Comparison of ENCODE assay signal across 8 cellular contexts in genomic region chr16:28218109-28218508, GRCh38.
DNase-seq lines count a peak whose midpoint lies in the region; ATAC-seq and TF ChIP-seq lines count a peak whose summit lies in the region.

No MANE protein-coding gene starts in this region.

- DNase-seq in AG09319 (ENCODE audit: extremely low read depth, low read depth) (no peak), RKO (ENCODE audit: low spot score) (peak; percentile 61), kidney glomerular epithelial cell (lab: John Stamatoyannopoulos, UW) (peak; percentile 23), GOT3 (lab: John Stamatoyannopoulos, UW) (no peak)
- DNase-seq in activated naive CD4-positive, alpha-beta T cell treated with Interleukin-2 at 50 U/mL for 16 hours = peak; percentile 65
- peak; percentile 42 for DNase-seq in stimulated activated naive CD8-positive, alpha-beta T cell treated with anti-CD3 and anti-CD28 coated beads, Interleukin-15, Interleukin-2, amounts not matched to agents 100 U/mL and 50 U/mL, for 24 hours

- ATAC-seq in GM19351 (IDR thresholded peaks at IDR 0.05; ENCODE audit: unreplicated experiment) (peak; percentile 65), HG03442 (IDR thresholded peaks at IDR 0.05; ENCODE audit: unreplicated experiment) (no peak)
- peak; percentile 96 for ATAC-seq in stimulated activated naive CD8-positive, alpha-beta T cell treated with anti-CD3 and anti-CD28 coated beads, Interleukin-15, Interleukin-2, amounts not matched to agents 100 U/mL and 50 U/mL, for 24 hours

- TF ChIP-seq CTCF in AG09319 (IDR thresholded peaks at IDR 0.05; ENCODE audit: low read depth, low read length) = peak; percentile 61

Comparison
In these comparisons a context has a peak if more than half of its experiments do, and no peak if none do; other contexts are left out.
1. DNase-seq: peak in RKO (single experiment), activated naive CD4-positive, alpha-beta T cell treated with Interleukin-2 at 50 U/mL for 16 hours (single experiment), kidney glomerular epithelial cell (single experiment) and stimulated activated naive CD8-positive, alpha-beta T cell treated with anti-CD3 and anti-CD28 coated beads, Interleukin-15, Interleukin-2, amounts not matched to agents 100 U/mL and 50 U/mL, for 24 hours (single experiment); none in AG09319 (single experiment) and GOT3 (single experiment).